Comparison of ENCODE assay signal across 8 cellular contexts in the genomic region with DNA sequence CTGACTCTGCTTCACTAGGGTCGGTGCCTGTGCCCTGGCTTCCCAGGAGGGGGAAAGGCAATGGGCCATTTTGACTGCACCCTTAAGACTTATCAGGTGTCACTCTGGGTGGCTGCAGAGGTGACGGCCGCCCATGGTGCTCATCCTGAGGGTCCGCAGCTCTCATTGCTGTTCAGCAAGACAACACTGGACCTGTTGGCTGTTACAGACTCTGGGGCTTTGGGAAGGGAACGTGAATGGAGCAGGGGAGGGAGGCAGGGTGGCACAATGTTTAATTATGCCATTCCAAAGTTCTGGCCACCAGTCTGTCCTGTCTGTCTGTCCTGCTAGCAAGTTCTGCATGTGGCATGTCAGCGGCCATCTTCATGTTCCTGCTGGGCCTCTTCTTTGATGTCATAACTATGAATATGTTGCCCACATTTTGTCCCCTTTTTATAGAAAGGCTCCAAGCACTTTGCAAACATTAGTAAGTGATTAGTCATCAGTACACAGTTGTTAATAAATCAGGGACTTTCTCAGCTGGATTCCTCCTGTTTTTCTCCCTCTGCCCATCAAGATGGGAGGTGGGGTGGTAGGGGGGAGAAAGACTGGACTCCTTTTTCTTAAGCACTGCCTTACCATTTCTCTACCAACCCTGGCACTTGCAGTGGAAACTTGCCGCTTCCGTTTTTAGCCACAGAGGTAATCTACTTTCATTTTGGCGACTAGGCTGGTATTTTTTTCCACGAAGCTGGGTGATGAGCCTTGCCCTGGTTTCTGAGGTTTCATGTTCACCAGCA.
A peak's percentile ranks its signal among the peaks of the same experiment; 100 is the strongest.
DNase-seq lines count a peak whose midpoint lies in the region; ATAC-seq and TF ChIP-seq lines count a peak whose summit lies in the region.

No MANE protein-coding gene starts in this region.

- peak overlapping the region; percentile 48 for H3K4me3 ChIP-seq in SK-N-MC
- no peak overlapping the region for H3K4me3 ChIP-seq in kidney epithelial cell (ENCODE audit: low read depth, low read length)

- no peaks in the 10 kb centered on the region for H3K36me3 Mint-ChIP-seq in activated naive CD4-positive, alpha-beta T cell treated with anti-CD3 and anti-CD28 coated beads, Interleukin-2, amount 50 U/mL, for 72 hours

- no peak overlapping the region for H3K27ac Mint-ChIP-seq in activated naive CD4-positive, alpha-beta T cell treated with anti-CD3 and anti-CD28 coated beads, Interleukin-2, amount 50 U/mL, for 72 hours

- H3K9me3 Mint-ChIP-seq in activated naive CD4-positive, alpha-beta T cell treated with anti-CD3 and anti-CD28 coated beads, Interleukin-2, amount 50 U/mL, for 72 hours: peaks cover 0 to 4% of the 10 kb centered on the region in 2 donors

- H3K36me3 ChIP-seq in SK-N-MC (ENCODE audit: insufficient read depth, low read length) (no peaks in the 10 kb centered on the region), kidney epithelial cell (ENCODE audit: control insufficient read depth, insufficient read depth, low read length) (no peaks in the 10 kb centered on the region)

- H3K9me3 ChIP-seq in SK-N-MC (ENCODE audit: low read depth, low read length): no peaks in the 10 kb centered on the region

- ATAC-seq in GM18867 (IDR thresholded peaks at IDR 0.05; ENCODE audit: unreplicated experiment) (peak; percentile 92), HG03066 (IDR thresholded peaks at IDR 0.05; ENCODE audit: low read depth, unreplicated experiment) (peak; percentile 86)
- peak; percentile 51 to 70 for ATAC-seq in activated naive CD4-positive, alpha-beta T cell treated with anti-CD3 and anti-CD28 coated beads, Interleukin-2, amount 50 U/mL, for 72 hours

- TF ChIP-seq CTCF in kidney epithelial cell (IDR thresholded peaks at IDR 0.05; ENCODE audit: insufficient read depth, low read length, poor library complexity, severe bottlenecking): no peak

- H3K27me3 ChIP-seq in kidney epithelial cell (ENCODE audit: control insufficient read depth, insufficient read depth, low read length): no peaks in the 10 kb centered on the region

- no peak overlapping the region for H3K9ac ChIP-seq in SK-N-MC (ENCODE audit: insufficient read length)

- DNase-seq in SK-N-MC (ENCODE audit: low read depth, low spot score) (no peak), kidney epithelial cell (ENCODE audit: low read depth) (peak; percentile 74), COLO668 (lab: John Stamatoyannopoulos, UW; ENCODE audit: unreplicated experiment) (no peak), NCI-H1436 treated with DMSO at 0.1 percent for 48 hours (lab: John Stamatoyannopoulos, UW) (no peak)
- peak; percentile 68 to 84 for DNase-seq in activated naive CD4-positive, alpha-beta T cell treated with anti-CD3 and anti-CD28 coated beads, Interleukin-2, amount 50 U/mL, for 72 hours (ENCODE audit: low spot score in 2 of 2)
- peak; percentile 54 for DNase-seq in stimulated activated CD8-positive, alpha-beta memory T cell treated with anti-CD3 and anti-CD28 coated beads, Interleukin-12 subunit alpha, Interleukin-12 subunit beta, amount 100 ng/mL, for 4 hours (ENCODE audit: low read depth)

- H3K27ac ChIP-seq in SK-N-MC: no peak overlapping the region

Comparison
In these comparisons a context has a peak if more than half of its experiments do, and no peak if none do; other contexts are left out.
1. DNase-seq: peak in activated naive CD4-positive, alpha-beta T cell treated with anti-CD3 and anti-CD28 coated beads, Interleukin-2, amount 50 U/mL, for 72 hours (2 of 2), kidney epithelial cell (single experiment) and stimulated activated CD8-positive, alpha-beta memory T cell treated with anti-CD3 and anti-CD28 coated beads, Interleukin-12 subunit alpha, Interleukin-12 subunit beta, amount 100 ng/mL, for 4 hours (single experiment); none in SK-N-MC (single experiment), COLO668 (single experiment) and NCI-H1436 treated with DMSO at 0.1 percent for 48 hours (single experiment).
2. Peak in every context shown above with its lines, with median percentiles within 50 percentile points of each other: ATAC-seq.